8 cellular contexts compared by ENCODE assay signal in the genomic region with DNA sequence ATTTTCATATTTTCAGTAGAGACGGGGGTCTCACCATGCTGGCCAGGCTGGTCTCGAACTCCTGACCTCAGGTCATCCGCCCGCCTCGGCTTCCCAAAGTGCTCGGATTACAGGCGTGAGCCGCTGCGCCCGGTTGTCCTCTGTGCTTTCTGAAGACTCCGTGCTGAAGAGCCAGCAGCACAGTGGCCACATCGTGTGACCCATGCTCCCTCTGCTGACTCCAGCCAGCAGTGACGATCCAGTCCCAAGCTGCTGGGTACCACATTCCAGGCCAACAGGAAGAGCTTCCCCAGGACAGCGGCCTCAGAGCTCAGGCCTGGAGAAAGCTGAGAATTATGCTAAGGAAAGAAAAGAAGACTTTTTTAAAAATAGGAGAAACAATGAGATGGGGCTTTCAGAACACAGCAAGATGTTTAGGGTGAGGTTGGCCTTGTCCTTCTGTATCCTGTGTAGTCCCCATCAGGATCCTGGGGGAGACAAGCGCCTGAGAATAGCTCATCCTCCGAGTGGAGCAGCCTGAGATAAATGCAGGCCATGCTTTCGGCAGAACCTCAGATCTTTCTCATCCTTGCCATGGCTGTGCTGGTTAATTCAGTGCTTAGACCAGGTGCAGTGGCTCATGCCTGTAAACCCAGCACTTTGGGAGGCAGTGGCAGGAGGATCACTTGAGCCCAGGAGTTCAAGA.
DNase-seq lines count a peak whose midpoint lies in the region; ATAC-seq, FAIRE-seq and TF ChIP-seq lines count a peak whose summit lies in the region.

No MANE protein-coding gene starts in this region.

- in situ Hi-C loops in Caki2 (cut with HindIII; ENCODE audit: low pct_unique_long_range_greater_than_20kb, low sequenced_read_pairs), result no loop called here
- in situ Hi-C loops in GM12878 (cut with MboI), result loop anchor here (25.0 kb wide), 1 partner anchor 976 kb away; no protein-coding TSS in a partner anchor

- no peak for TF ChIP-seq EP300 in GM12878 (IDR thresholded peaks at IDR 0.05; ENCODE audit: borderline replicate concordance in 1 of 2, control insufficient read depth in 1 of 2, low read depth in 2 of 2, low read length in 2 of 2)

- CTCF ChIA-PET in GM12878 (lab: Yijun Ruan, JAX), result interaction anchor here (0.6 to 1.3 kb wide), 6 partner anchors 13 to 1106 kb away, joined by 3 to 4 read pairs (median 3); no protein-coding TSS in a partner anchor
- CTCF ChIA-PET in CD8-positive, alpha-beta T cell (lab: Charles Lee), result no interaction called here

- SMC1A ChIA-PET in GM12878 (lab: Charles Lee; ENCODE audit: uncharacterized antibody, unreplicated experiment), result no interaction called here

- H3K36me3 Mint-ChIP-seq in CD8-positive, alpha-beta T cell, result no peaks in the 10 kb centered on the region

- H3K4me2 ChIP-seq in KMS-11 (no peak overlapping the region), GM12878 (ENCODE audit: control insufficient read depth, insufficient read depth) (no peak overlapping the region)

- no TSS peak for BruUV-seq in GM12878 (replicated peaks; lab: Mats Ljungman, UMichigan)

- H3K9me3 ChIP-seq in GM12878 (replicated peaks; ENCODE audit: control insufficient read depth, insufficient read depth, low read length) (no peaks in the 10 kb centered on the region), lower lobe of right lung (no peaks in the 10 kb centered on the region), colonic mucosa (no peaks in the 10 kb centered on the region), ascending aorta (no peaks in the 10 kb centered on the region)
- H3K9me3 ChIP-seq in CD8-positive, alpha-beta T cell (ENCODE audit: low read length), result no peaks in the 10 kb centered on the region

- TF ChIP-seq CTCF in KMS-11 (conservative IDR thresholded peaks at IDR 0.05; ENCODE audit: low read depth, low read length) (0 out of 2 replicates have a peak, but pooled peaks have one; percentile 13), GM12878 (IDR thresholded peaks at IDR 0.05 in 2 of 3, conservative IDR thresholded peaks at IDR 0.05 in 1 of 3; ENCODE audit: control insufficient read depth in 2 of 3, extremely low read depth in 1 of 3, insufficient read depth in 1 of 3, low read depth in 3 of 3, low read length in 3 of 3) (peak in 2 of 3 experiments; percentile 26 to 39; a peak in 3 of 6 replicates), lower lobe of right lung (IDR thresholded peaks at IDR 0.05) (no peak), colonic mucosa (IDR thresholded peaks at IDR 0.05) (no peak), ascending aorta (IDR thresholded peaks at IDR 0.05) (peak in 1 of 3 experiments; percentile 35)
- no peak for TF ChIP-seq CTCF in CD8-positive, alpha-beta T cell (IDR thresholded peaks at IDR 0.05)

- no peaks in the 10 kb centered on the region for H3K36me3 ChIP-seq in KMS-11 (ENCODE audit: insufficient read depth)
- no peaks in the 10 kb centered on the region for H3K36me3 ChIP-seq in GM12878 (ENCODE audit: control insufficient read depth in 2 of 2, insufficient read depth in 2 of 2, low read length in 1 of 2)
- no peaks in the 10 kb centered on the region for H3K36me3 ChIP-seq in lower lobe of right lung
- H3K36me3 ChIP-seq in colonic mucosa, result no peaks in the 10 kb centered on the region
- no peaks in the 10 kb centered on the region for H3K36me3 ChIP-seq in ascending aorta
- no peaks in the 10 kb centered on the region for H3K36me3 ChIP-seq in CD8-positive, alpha-beta T cell (ENCODE audit: insufficient read depth, low read length)

- POLR2A ChIA-PET in GM12878 (lab: Charles Lee), result no interaction called here
- POLR2A ChIA-PET in CD8-positive, alpha-beta T cell (lab: Charles Lee), result no interaction called here

- peak; percentile 66 for ATAC-seq in GM12878
- ATAC-seq in lower lobe of right lung, result peak; percentile 39 to 71
- ATAC-seq in CD8-positive, alpha-beta T cell, result no peak

- H3K4me1 ChIP-seq in KMS-11 (ENCODE audit: low read depth, poor library complexity, severe bottlenecking), result peaks cover 4% of the 10 kb centered on the region
- H3K4me1 ChIP-seq in GM12878 (ENCODE audit: control insufficient read depth, insufficient read depth, low read length), result no peaks in the 10 kb centered on the region
- no peaks in the 10 kb centered on the region for H3K4me1 ChIP-seq in lower lobe of right lung
- H3K4me1 ChIP-seq in colonic mucosa, result no peaks in the 10 kb centered on the region
- H3K4me1 ChIP-seq in ascending aorta, result no peaks in the 10 kb centered on the region
- H3K4me1 ChIP-seq in CD8-positive, alpha-beta T cell (ENCODE audit: insufficient read depth, low read length), result no peaks in the 10 kb centered on the region

- DNase-seq in Caki2 (ENCODE audit: low read depth), result peak; percentile 51
- no peak for DNase-seq in GM12878 (ENCODE audit: low read depth, low spot score)
- DNase-seq in lower lobe of right lung, result peak; percentile 47
- DNase-seq in colonic mucosa, result no peak
- DNase-seq in ascending aorta (ENCODE audit: low spot score in 2 of 2), result no peak
- no peak for DNase-seq in stimulated activated CD4-positive, alpha-beta T cell treated with anti-CD3 and anti-CD28 coated beads, Interleukin-2, amount 100 ng/mL, for 24 hours
- no peak for DNase-seq in CD8-positive, alpha-beta T cell

- TF ChIP-seq POLR2A in GM12878 (IDR thresholded peaks at IDR 0.05; ENCODE audit: low read depth, low read length), result no peak

- no peak for FAIRE-seq in GM12878 (lab: Jason Lieb, UNC)

- peaks cover 5% of the 10 kb centered on the region for H3K4me1 Mint-ChIP-seq in CD8-positive, alpha-beta T cell (ENCODE audit: low read depth)

- intact Hi-C loops in GM12878 (cut with micrococcal nuclease; ENCODE audit: unreplicated experiment) (loop anchor here (1.0 to 10.0 kb wide), 6 partner anchors 201 to 1303 kb away; partner anchors contain the start of gene TARBP1), lower lobe of right lung (cut with DNase I) (no loop called here), colonic mucosa (cut with DNase I) (no loop called here), ascending aorta (cut with DNase I) (loop anchor here (5.0 kb wide), 1 partner anchor 216 kb away; no protein-coding TSS in a partner anchor)
- intact Hi-C loops in CD8-positive, alpha-beta T cell (cut with DNase I, micrococcal nuclease), result no loop called here

- no peak overlapping the region for H3K4me3 Mint-ChIP-seq in CD8-positive, alpha-beta T cell

- H3K27me3 ChIP-seq in KMS-11 (ENCODE audit: insufficient read depth, low read depth) (no peaks in the 10 kb centered on the region; the same call in 1 of the 2 replicates), GM12878 (replicated peaks in 1 of 2; ENCODE audit: control insufficient read depth in 2 of 2, insufficient read depth in 2 of 2, low read length in 1 of 2) (peaks cover 0 to 3% of the 10 kb centered on the region in 2 experiments; a peak in 1 of 4 replicates), lower lobe of right lung (ENCODE audit: low read depth) (peaks cover 6% of the 10 kb centered on the region), colonic mucosa (no peaks in the 10 kb centered on the region), ascending aorta (no peaks in the 10 kb centered on the region)
- H3K27me3 ChIP-seq in CD8-positive, alpha-beta T cell (ENCODE audit: insufficient read depth, low read length), result peaks cover 4% of the 10 kb centered on the region

- H3K9ac ChIP-seq in KMS-11 (no peak overlapping the region), GM12878 (ENCODE audit: control insufficient read depth, insufficient read depth, low read length) (no peak overlapping the region), colonic mucosa (ENCODE audit: low read depth in 2 of 2, low read length in 2 of 2) (no peak overlapping the region)

- no peak overlapping the region for H3K27ac Mint-ChIP-seq in CD8-positive, alpha-beta T cell

- no peaks in the 10 kb centered on the region for H3K9me3 Mint-ChIP-seq in CD8-positive, alpha-beta T cell

- H3K27ac ChIP-seq in KMS-11, result no peak overlapping the region
- H3K27ac ChIP-seq in GM12878 (ENCODE audit: control insufficient read depth, insufficient read depth), result no peak overlapping the region
- no peak overlapping the region for H3K27ac ChIP-seq in lower lobe of right lung
- no peak overlapping the region for H3K27ac ChIP-seq in colonic mucosa
- no peak overlapping the region for H3K27ac ChIP-seq in ascending aorta
- H3K27ac ChIP-seq in CD8-positive, alpha-beta T cell (ENCODE audit: low read depth, low read length), result no peak overlapping the region

- H3K4me3 ChIP-seq in KMS-11 (IDR thresholded peaks at IDR 0.05; ENCODE audit: insufficient read depth, low read depth, low read length) (no peak overlapping the region), GM12878 (no peak overlapping the region), lower lobe of right lung (no peak overlapping the region), colonic mucosa (no peak overlapping the region), ascending aorta (no peak overlapping the region)
- no peak overlapping the region for H3K4me3 ChIP-seq in CD8-positive, alpha-beta T cell (ENCODE audit: low read depth, low read length)

- H2AFZ ChIP-seq in KMS-11 (ENCODE audit: low read depth) (no peak overlapping the region), GM12878 (ENCODE audit: control insufficient read depth, low read depth, low read length) (no peak overlapping the region)

- WGBS in GM12878 (ENCODE audit: insufficient coverage, insufficient replicate concordance, low lambda C conversion rate, missing lambda C conversion rate), result 46% methylated on average over 17 of the region's 17 CpGs

- TF ChIP-seq RAD21 in GM12878 (IDR thresholded peaks at IDR 0.05; ENCODE audit: insufficient read depth, low read depth, low read length), result 0 out of 2 replicates have a peak, but pooled peaks have one; percentile 21

- RAD21 ChIA-PET in GM12878 (lab: Charles Lee; ENCODE audit: unreplicated experiment), result interaction anchor here (1.2 to 2.6 kb wide), 4 partner anchors 198 to 805 kb away, joined by 3 to 10 read pairs (median 3); no protein-coding TSS in a partner anchor

- H3K79me2 ChIP-seq in KMS-11 (ENCODE audit: insufficient read depth, low read depth), result no peaks in the 10 kb centered on the region
- H3K79me2 ChIP-seq in GM12878 (ENCODE audit: control insufficient read depth, insufficient read depth, low read length), result no peaks in the 10 kb centered on the region

- peaks cover 14% of the 10 kb centered on the region for H3K27me3 Mint-ChIP-seq in CD8-positive, alpha-beta T cell (ENCODE audit: low read depth)

- no peaks in the 10 kb centered on the region for H4K20me1 ChIP-seq in KMS-11 (ENCODE audit: insufficient read depth)
- H4K20me1 ChIP-seq in GM12878 (ENCODE audit: control insufficient read depth, insufficient read depth), result no peaks in the 10 kb centered on the region

Comparison
In these comparisons a context has a peak if more than half of its experiments do, and no peak if none do; other contexts are left out.
1. DNase-seq: peak in Caki2 (single experiment) and lower lobe of right lung (single experiment); none in GM12878 (single experiment), colonic mucosa (single experiment), ascending aorta (0 of 2), stimulated activated CD4-positive, alpha-beta T cell treated with anti-CD3 and anti-CD28 coated beads, Interleukin-2, amount 100 ng/mL, for 24 hours (0 of 2) and CD8-positive, alpha-beta T cell (0 of 7).
2. CTCF ChIP-seq: peak in KMS-11 (single experiment) and GM12878 (2 of 3); none in lower lobe of right lung (single experiment), colonic mucosa (single experiment) and CD8-positive, alpha-beta T cell (single experiment).
3. intact Hi-C loops: an anchor here in GM12878 (1.0 to 10.0 kb wide) and ascending aorta (5.0 kb wide); none called in lower lobe of right lung, colonic mucosa and CD8-positive, alpha-beta T cell.